ENCODE assay signal across 8 cellular contexts in genomic region chr1:113783254-113784103, GRCh38. TPM values are rescaled to one million over a fixed set of nuclear protein-coding genes. Genes with fewer than 3 reads are reported as not detected.
DNase-seq lines count a peak whose midpoint lies in the region; ATAC-seq and FAIRE-seq lines count a peak whose summit lies in the region.

No MANE protein-coding gene starts in this region.

- DNase-seq in CD1c-positive myeloid dendritic cell (ENCODE audit: extremely low spot score) (peak; percentile 82), dermis blood vessel endothelial cell (peak; percentile 35), pons (ENCODE audit: low spot score) (peak; percentile 77), urothelium cell line (ENCODE audit: low spot score) (no peak), NCI-H2107 treated with DMSO at 0.1 percent for 48 hours (lab: John Stamatoyannopoulos, UW; ENCODE audit: unreplicated experiment) (no peak)

- H3K4me3 Mint-ChIP-seq in T-helper 1 cell treated with Interleukin-12 subunit alpha and Interleukin-12 subunit beta and Interleukin-4 antibody, amounts not matched to agents 30 μg/mL and 1 μg/mL, for 36 hours: peak overlapping the region; percentile 59

- H3K9me3 Mint-ChIP-seq in T-helper 1 cell treated with Interleukin-12 subunit alpha and Interleukin-12 subunit beta and Interleukin-4 antibody, amounts not matched to agents 30 μg/mL and 1 μg/mL, for 36 hours: peaks cover 4% of the 10 kb centered on the region

- no peaks in the 10 kb centered on the region for H3K27me3 Mint-ChIP-seq in T-helper 1 cell treated with Interleukin-12 subunit alpha and Interleukin-12 subunit beta and Interleukin-4 antibody, amounts not matched to agents 30 μg/mL and 1 μg/mL, for 36 hours (ENCODE audit: low read depth)

- ATAC-seq in GM19372 (IDR thresholded peaks at IDR 0.05; ENCODE audit: low read depth, unreplicated experiment) (peak; percentile 80), HG03354 (IDR thresholded peaks at IDR 0.05; ENCODE audit: poor library complexity, severe bottlenecking, unreplicated experiment) (peak; percentile 83)

- peaks cover 43% of the 10 kb centered on the region for H3K4me1 Mint-ChIP-seq in T-helper 1 cell treated with Interleukin-12 subunit alpha and Interleukin-12 subunit beta and Interleukin-4 antibody, amounts not matched to agents 30 μg/mL and 1 μg/mL, for 36 hours (ENCODE audit: low read depth)

- peaks cover 20% of the 10 kb centered on the region for H3K36me3 Mint-ChIP-seq in T-helper 1 cell treated with Interleukin-12 subunit alpha and Interleukin-12 subunit beta and Interleukin-4 antibody, amounts not matched to agents 30 μg/mL and 1 μg/mL, for 36 hours (ENCODE audit: low read depth)

- H3K27ac Mint-ChIP-seq in T-helper 1 cell treated with Interleukin-12 subunit alpha and Interleukin-12 subunit beta and Interleukin-4 antibody, amounts not matched to agents 30 μg/mL and 1 μg/mL, for 36 hours: peak overlapping the region; percentile 93

- no peak for FAIRE-seq in urothelium cell line (lab: Jason Lieb, UNC)

RNA-seq across cellular contexts. Expression of gene PHTF1, which starts 24.2 kb away (rescaled TPM):
- total RNA-seq in dermis blood vessel endothelial cell: 65.7 and 69.4 TPM in 2 replicates

RNA-seq across cellular contexts. Expression of gene RSBN1, which starts 28.8 kb away (rescaled TPM):
- total RNA-seq in dermis blood vessel endothelial cell: 18.1 and 18.4 TPM in 2 replicates

Comparison
In these comparisons a context has a peak if more than half of its experiments do, and no peak if none do; other contexts are left out.
1. DNase-seq: peak in CD1c-positive myeloid dendritic cell (single experiment), dermis blood vessel endothelial cell (single experiment) and pons (single experiment); none in urothelium cell line (single experiment) and NCI-H2107 treated with DMSO at 0.1 percent for 48 hours (single experiment).